Comparison of ENCODE assay signal across 6 cellular contexts in the genomic region with DNA sequence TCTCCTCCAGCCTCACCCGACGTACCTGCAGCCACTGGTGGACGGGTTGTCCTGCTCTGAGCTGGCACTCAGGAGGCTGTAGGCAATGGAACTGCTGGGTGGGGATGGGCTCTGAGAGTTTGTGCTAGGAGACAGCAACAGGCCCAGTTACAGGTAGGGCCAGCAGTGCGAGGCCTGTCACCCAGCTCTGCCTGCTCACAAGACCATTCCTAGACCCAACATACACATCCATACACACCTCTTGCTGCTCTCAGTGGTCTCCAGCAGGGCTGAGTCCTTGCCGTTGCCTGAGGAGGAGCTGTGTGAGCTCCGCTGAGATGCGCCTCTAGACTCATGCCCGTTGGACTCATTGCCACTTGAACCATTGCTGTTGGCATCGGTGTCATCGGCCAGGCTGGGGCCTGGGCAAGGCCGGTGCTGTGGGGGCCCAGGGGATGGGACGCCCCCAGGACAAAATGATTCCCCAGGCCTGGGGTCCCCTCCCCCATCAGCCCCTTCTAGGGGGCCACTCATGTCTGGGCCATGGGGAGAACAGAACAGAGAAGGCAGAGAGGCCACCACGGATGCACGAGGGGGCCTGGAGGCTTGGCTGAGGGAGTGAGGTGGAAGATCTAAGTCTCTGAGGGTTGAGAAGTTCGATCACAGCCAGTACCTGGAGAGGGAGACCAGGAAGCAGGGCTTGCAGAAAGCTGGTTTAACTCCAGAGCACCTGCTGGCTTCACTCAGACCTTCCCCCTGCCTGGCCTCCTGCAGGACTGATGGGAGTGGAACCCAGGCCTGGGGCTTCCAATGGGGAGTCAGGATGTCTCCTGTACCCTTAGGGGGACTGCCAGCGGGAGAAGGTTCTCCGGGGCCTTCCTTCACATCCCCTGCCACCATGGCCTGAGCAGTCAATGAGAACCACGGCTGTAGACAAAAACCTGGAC. TPM values are rescaled to one million over a fixed set of nuclear protein-coding genes. Genes with fewer than 3 reads are reported as not detected.
DNase-seq lines count a peak whose midpoint lies in the region; ATAC-seq and TF ChIP-seq lines count a peak whose summit lies in the region.

No MANE protein-coding gene starts in this region.

- H3K36me3 Mint-ChIP-seq in activated CD4-positive, alpha-beta T cell treated with anti-CD3 and anti-CD28 coated beads for 36 hours (ENCODE audit: low read depth): peaks cover 34% of the 10 kb centered on the region

- CTCF ChIA-PET in activated CD4-positive, alpha-beta T cell treated with anti-CD3 and anti-CD28 coated beads for 36 hours (lab: Charles Lee): interaction anchor here (0.6 to 1.4 kb wide), 6 partner anchors 8 to 24 kb away, joined by 3 to 6 read pairs (median 4); no protein-coding TSS in a partner anchor

- peaks cover 51 to 55% of the 10 kb centered on the region in 2 donors for H3K36me3 ChIP-seq in stomach smooth muscle (ENCODE audit: control insufficient read depth in 2 of 2, insufficient read depth in 2 of 2, low read length in 2 of 2)

- no peak for DNase-seq in activated CD4-positive, alpha-beta T cell treated with anti-CD3 and anti-CD28 coated beads for 36 hours
- no peak for DNase-seq in activated CD4-positive, alpha-beta T cell treated with anti-CD3 and anti-CD28 coated beads for 4 hours
- no peak for DNase-seq in epithelial cell of esophagus (ENCODE audit: low read depth)
- no peak for DNase-seq in COLO668 (lab: John Stamatoyannopoulos, UW; ENCODE audit: unreplicated experiment)

- H3K4me1 Mint-ChIP-seq in activated CD4-positive, alpha-beta T cell treated with anti-CD3 and anti-CD28 coated beads for 36 hours: peaks cover 30% of the 10 kb centered on the region

- H3K9me3 ChIP-seq in stomach smooth muscle (ENCODE audit: control insufficient read depth in 2 of 2, low read length in 2 of 2): no peaks in the 10 kb centered on the region

- no peak overlapping the region for H3K4me3 Mint-ChIP-seq in activated CD4-positive, alpha-beta T cell treated with anti-CD3 and anti-CD28 coated beads for 36 hours

- peak overlapping the region; percentile 47 for H3K27ac Mint-ChIP-seq in activated CD4-positive, alpha-beta T cell treated with anti-CD3 and anti-CD28 coated beads for 36 hours

- peak overlapping the region; percentile 98 to 100 for H3K9ac ChIP-seq in stomach smooth muscle (ENCODE audit: low read length in 2 of 2)

- intact Hi-C loops in activated CD4-positive, alpha-beta T cell treated with anti-CD3 and anti-CD28 coated beads for 36 hours (cut with DNase I, micrococcal nuclease): loop anchor here (1.0 to 10.0 kb wide), 8 partner anchors 11 to 906 kb away; a partner anchor contains a TSS

- no peak for TF ChIP-seq CTCF in epithelial cell of esophagus (IDR thresholded peaks at IDR 0.05; ENCODE audit: insufficient read depth, low read depth, low read length, missing control alignments)

- no peaks in the 10 kb centered on the region for H3K27me3 ChIP-seq in stomach smooth muscle (ENCODE audit: control insufficient read depth in 1 of 2, insufficient read depth in 2 of 2, low read length in 2 of 2)

- ATAC-seq in activated CD4-positive, alpha-beta T cell treated with anti-CD3 and anti-CD28 coated beads for 36 hours: no peak
- ATAC-seq in HG02970 (IDR thresholded peaks at IDR 0.05; ENCODE audit: low FRiP score, unreplicated experiment): no peak

- H3K4me3 ChIP-seq in epithelial cell of esophagus (ENCODE audit: low read length) (peak overlapping the region; percentile 100), stomach smooth muscle (ENCODE audit: low read length in 2 of 2) (peak overlapping the region; percentile 79 to 96)

- H3K4me1 ChIP-seq in stomach smooth muscle (ENCODE audit: control insufficient read depth, insufficient read depth, low read length): peaks cover 79% of the 10 kb centered on the region

- no peaks in the 10 kb centered on the region for H3K9me3 Mint-ChIP-seq in activated CD4-positive, alpha-beta T cell treated with anti-CD3 and anti-CD28 coated beads for 36 hours (ENCODE audit: low read depth)

- no peaks in the 10 kb centered on the region for H3K27me3 Mint-ChIP-seq in activated CD4-positive, alpha-beta T cell treated with anti-CD3 and anti-CD28 coated beads for 36 hours

- POLR2A ChIA-PET in activated CD4-positive, alpha-beta T cell treated with anti-CD3 and anti-CD28 coated beads for 36 hours (lab: Charles Lee): interaction anchor here (0.5 to 1.7 kb wide), 6 partner anchors 10 to 465 kb away, joined by 4 to 14 read pairs (median 5); no protein-coding TSS in a partner anchor

- peak overlapping the region; percentile 100 for H3K27ac ChIP-seq in stomach smooth muscle (ENCODE audit: low read length)

RNA-seq across cellular contexts. Expression of a gene that starts 1.7 kb away (rescaled TPM):
- total RNA-seq in activated CD4-positive, alpha-beta T cell treated with anti-CD3 and anti-CD28 coated beads for 36 hours: 10 to 100 TPM; 46.5 to 55.9 TPM

RNA-seq across cellular contexts. Expression of a gene that starts 12.3 kb away (rescaled TPM):
- 10 to 100 TPM; 26.7 to 27.8 TPM for total RNA-seq in activated CD4-positive, alpha-beta T cell treated with anti-CD3 and anti-CD28 coated beads for 36 hours

RNA-seq across cellular contexts. Expression of a gene that starts 25.7 kb away (rescaled TPM):
- 10 to 100 TPM; 24.0 to 34.4 TPM for total RNA-seq in activated CD4-positive, alpha-beta T cell treated with anti-CD3 and anti-CD28 coated beads for 36 hours

RNA-seq across cellular contexts. Expression of a gene that starts 26.6 kb away (rescaled TPM):
- total RNA-seq in activated CD4-positive, alpha-beta T cell treated with anti-CD3 and anti-CD28 coated beads for 36 hours: 1 to 10 TPM; 2.4 to 3.2 TPM

RNA-seq across cellular contexts. Expression of a gene that starts 32.1 kb away (rescaled TPM):
- under 1 TPM; 0.27 to 0.28 TPM for total RNA-seq in activated CD4-positive, alpha-beta T cell treated with anti-CD3 and anti-CD28 coated beads for 36 hours
